19 cellular contexts compared by ENCODE assay signal in genomic region chr2:209209943-209210342, GRCh38.
"Had no signal": no experiment of that assay in that cellular context is flagged by ENCODE, and none has a peak within 500 bp of the region (broad histone marks: within the 10 kb centered on the region; RNA-seq: fewer than 3 reads in every experiment).

No MANE protein-coding gene starts in this region.

- H3K36me3 ChIP-seq: spleen, tibial nerve, upper lobe of right lung, vagina had no signal

- FAIRE-seq: endothelial cell of umbilical vein, islet of Langerhans had no signal

- H3K27me3 Mint-ChIP-seq: stimulated activated naive CD8-positive, alpha-beta T cell treated with anti-CD3 and anti-CD28 coated beads, Interleukin-15, amount 100 ng/mL, for 72 hours had no signal

- ATAC-seq: naive thymus-derived CD4-positive, alpha-beta T cell; psoas muscle; stimulated activated naive CD8-positive, alpha-beta T cell treated with anti-CD3 and anti-CD28 coated beads, Interleukin-15, amount 100 ng/mL, for 72 hours had no signal

- H3K27ac ChIP-seq: foreskin keratinocyte, hepatocyte, psoas muscle, spleen, testis, tibial nerve, upper lobe of right lung, vagina had no signal

- H3K9me3 ChIP-seq: psoas muscle, testis, tibial nerve, upper lobe of right lung, vagina had no signal

- H3K4me3 Mint-ChIP-seq: nephron progenitor cell; stimulated activated naive B cell treated with anti-CD40 and anti-IgM and Interleukin-4, amounts not matched to agents 10 μg/mL and 1 μg/mL and 100 μg/mL, for 72 hours; stimulated activated naive CD8-positive, alpha-beta T cell treated with anti-CD3 and anti-CD28 coated beads, Interleukin-15, amount 100 ng/mL, for 72 hours had no signal

- DNase-seq: dermis blood vessel endothelial cell; foreskin keratinocyte; kidney glomerular epithelial cell; naive thymus-derived CD4-positive, alpha-beta T cell; nephron progenitor cell; retina; stimulated activated CD4-positive, alpha-beta T cell treated with anti-CD3 and anti-CD28 coated beads, Interleukin-2, amount 100 ng/mL, for 24 hours; stimulated activated CD4-positive, alpha-beta T cell treated with anti-CD3 and anti-CD28 coated beads, Interleukin-4, amount 100 ng/mL, for 4 hours; stimulated activated naive B cell treated with anti-CD40 and anti-IgM and Interleukin-4, amounts not matched to agents 10 μg/mL and 1 μg/mL and 100 μg/mL, for 72 hours; stimulated activated naive CD8-positive, alpha-beta T cell treated with anti-CD3 and anti-CD28 coated beads, Interleukin-15, amount 100 ng/mL, for 72 hours; upper lobe of right lung had no signal

- H2AFZ ChIP-seq: hepatocyte had no signal

- H3K27ac Mint-ChIP-seq: naive thymus-derived CD4-positive, alpha-beta T cell; nephron progenitor cell; stimulated activated naive B cell treated with anti-CD40 and anti-IgM and Interleukin-4, amounts not matched to agents 10 μg/mL and 1 μg/mL and 100 μg/mL, for 72 hours; stimulated activated naive CD8-positive, alpha-beta T cell treated with anti-CD3 and anti-CD28 coated beads, Interleukin-15, amount 100 ng/mL, for 72 hours had no signal

- H3K4me2 ChIP-seq: hepatocyte had no signal

- H3K79me2 ChIP-seq: hepatocyte had no signal

- H3K4me3 ChIP-seq: hepatocyte, psoas muscle, upper lobe of right lung, vagina had no signal

- H3K9me3 Mint-ChIP-seq: nephron progenitor cell; stimulated activated naive CD8-positive, alpha-beta T cell treated with anti-CD3 and anti-CD28 coated beads, Interleukin-15, amount 100 ng/mL, for 72 hours had no signal

- H3K27me3 ChIP-seq: foreskin keratinocyte, hepatocyte, spleen, testis, tibial nerve, upper lobe of right lung, vagina had no signal

- H3K4me1 ChIP-seq: foreskin keratinocyte, psoas muscle, spleen, testis, tibial nerve, upper lobe of right lung, vagina had no signal

- H3K36me3 Mint-ChIP-seq: naive thymus-derived CD4-positive, alpha-beta T cell; stimulated activated naive B cell treated with anti-CD40 and anti-IgM and Interleukin-4, amounts not matched to agents 10 μg/mL and 1 μg/mL and 100 μg/mL, for 72 hours had no signal

- H3K4me1 Mint-ChIP-seq: naive thymus-derived CD4-positive, alpha-beta T cell; nephron progenitor cell; stimulated activated naive CD8-positive, alpha-beta T cell treated with anti-CD3 and anti-CD28 coated beads, Interleukin-15, amount 100 ng/mL, for 72 hours had no signal
